ENCODE assay signal across 24 cellular contexts in genomic region chr14:56964885-56965284, GRCh38.
"Had no signal": no experiment of that assay in that cellular context is flagged by ENCODE, and none has a peak within 500 bp of the region (broad histone marks: within the 10 kb centered on the region; RNA-seq: fewer than 3 reads in every experiment).

No MANE protein-coding gene starts in this region.

- H3K4me3 ChIP-seq: coronary artery, gastrocnemius medialis, lower lobe of right lung, ovary, psoas muscle, right lobe of liver, stomach, thyroid gland, vagina had no signal

- H3K9me3 ChIP-seq: gastrocnemius medialis, lower lobe of right lung, ovary, psoas muscle, right lobe of liver, stomach, thyroid gland, vagina had no signal

- H3K4me1 Mint-ChIP-seq: naive thymus-derived CD8-positive, alpha-beta T cell had no signal

- H3K27me3 ChIP-seq: gastrocnemius medialis, ovary, right lobe of liver, stomach, thyroid gland, vagina had no signal

- DNase-seq: dermis blood vessel endothelial cell; effector memory CD4-positive, alpha-beta T cell; foreskin fibroblast; gastrocnemius medialis; left ventricle myocardium superior; lower lobe of right lung; naive thymus-derived CD8-positive, alpha-beta T cell; nephron progenitor cell; occipital lobe; ovary; posterior cingulate gyrus; psoas muscle; right lobe of liver; small intestine; stimulated activated CD4-positive, alpha-beta T cell treated with anti-CD3 and anti-CD28 coated beads, Interleukin-12 subunit alpha, Interleukin-12 subunit beta, amount 100 ng/mL, for 4 hours; stimulated activated CD4-positive, alpha-beta T cell treated with anti-CD3 and anti-CD28 coated beads, Interleukin-1b, Interleukin-23, amount 100 ng/mL, for 48 hours; stimulated activated CD4-positive, alpha-beta T cell treated with anti-CD3 and anti-CD28 coated beads, Interleukin-4, amount 100 ng/mL, for 1 hour; stimulated activated CD8-positive, alpha-beta memory T cell treated with anti-CD3 and anti-CD28 coated beads, Interleukin-4, amount 100 ng/mL, for 48 hours; stimulated activated naive CD4-positive, alpha-beta T cell treated with Interleukin-2 at 50 U/mL for 16 hours; stomach; thyroid gland; trophoblast cell had no signal

- H3K4me3 Mint-ChIP-seq: naive thymus-derived CD8-positive, alpha-beta T cell; nephron progenitor cell had no signal

- H3K36me3 ChIP-seq: gastrocnemius medialis, lower lobe of right lung, ovary, right lobe of liver, stomach, thyroid gland, vagina had no signal

- H3K36me3 Mint-ChIP-seq: naive thymus-derived CD8-positive, alpha-beta T cell had no signal

- H3K4me1 ChIP-seq: gastrocnemius medialis, lower lobe of right lung, psoas muscle, right lobe of liver, stomach, thyroid gland, vagina had no signal

- ATAC-seq: gastrocnemius medialis; left ventricle myocardium superior; lower lobe of right lung; naive thymus-derived CD8-positive, alpha-beta T cell; psoas muscle; right lobe of liver had no signal

- H3K27ac ChIP-seq: coronary artery, lower lobe of right lung, ovary, psoas muscle, right lobe of liver, stomach, thyroid gland, vagina had no signal

- H3K27ac Mint-ChIP-seq: naive thymus-derived CD8-positive, alpha-beta T cell; nephron progenitor cell had no signal
